21 cellular contexts compared by ENCODE assay signal in genomic region chr14:78805586-78805985, GRCh38.
"Had no signal": no experiment of that assay in that cellular context is flagged by ENCODE, and none has a peak within 500 bp of the region (broad histone marks: within the 10 kb centered on the region; RNA-seq: fewer than 3 reads in every experiment).

No MANE protein-coding gene starts in this region.

- H3K4me2 ChIP-seq: SK-N-SH had no signal

- DNase-seq: KBM-7, MG63, NCI-H1092 treated with DMSO at 0.1 percent for 48 hours, NCI-H1436, NCI-H187, NCI-H2029, NCI-H2081 treated with DMSO at 0.1 percent for 48 hours, NCI-H226, NCI-H446, NCI-H510A, NCI-H524 treated with DMSO at 0.1 percent for 48 hours, NCI-H69, NCI-H774, PC-3, SHP77, SK-N-SH, SW 1271, T-cell had no signal

- H3K27ac ChIP-seq: HL-60, RWPE1 had no signal

- H3K4me3 ChIP-seq: MG63 had no signal

- H3K9me3 ChIP-seq: MG63, SK-N-SH had no signal

- H3K36me3 ChIP-seq: MG63 had no signal

- H3K27me3 ChIP-seq: MG63 had no signal

- ATAC-seq: Panc1, PC-3, T-cell had no signal
